In genomic region chr5:3417376-3417943, GRCh38 we compare ENCODE assay signal across 13 cellular contexts.
"Had no signal": no experiment of that assay in that cellular context is flagged by ENCODE, and none has a peak within 500 bp of the region (broad histone marks: within the 10 kb centered on the region; RNA-seq: fewer than 3 reads in every experiment).

No MANE protein-coding gene starts in this region.

- H3K9me3 ChIP-seq: left ventricle myocardium inferior, testis had no signal

- H3K4me3 ChIP-seq: left ventricle myocardium inferior, testis had no signal

- H3K36me3 ChIP-seq: brain microvascular endothelial cell, left ventricle myocardium inferior had no signal

- DNase-seq: activated effector memory CD4-positive, alpha-beta T cell treated with Interleukin-2 at 50 U/mL for 16 hours; activated T-cell treated with anti-CD3 and anti-CD28 coated beads, Interleukin-2, amount 50 U/mL, for 1 hour; amygdala; brain microvascular endothelial cell; cerebellar nuclear complex; hypothalamus; left ventricle myocardium inferior; stimulated activated CD4-positive, alpha-beta T cell treated with anti-CD3 and anti-CD28 coated beads, Interleukin-4, amount 100 ng/mL, for 1 hour; stimulated activated CD8-positive, alpha-beta memory T cell treated with anti-CD3 and anti-CD28 coated beads, Interleukin-4, amount 100 ng/mL, for 48 hours; T-helper 2 cell; testis had no signal

- H3K4me1 ChIP-seq: left ventricle myocardium inferior, testis had no signal

- ATAC-seq: activated CD4-positive, CD25-positive, alpha-beta regulatory T cell treated with anti-CD3 and anti-CD28 coated beads, Interleukin-2, amount 50 U/mL, for 24 hours; esophagus mucosa had no signal

- H3K27me3 ChIP-seq: brain microvascular endothelial cell, testis had no signal

- H3K27ac ChIP-seq: brain microvascular endothelial cell, left ventricle myocardium inferior, testis had no signal
